Comparison of ENCODE assay signal across 1 cellular context in the genomic region with DNA sequence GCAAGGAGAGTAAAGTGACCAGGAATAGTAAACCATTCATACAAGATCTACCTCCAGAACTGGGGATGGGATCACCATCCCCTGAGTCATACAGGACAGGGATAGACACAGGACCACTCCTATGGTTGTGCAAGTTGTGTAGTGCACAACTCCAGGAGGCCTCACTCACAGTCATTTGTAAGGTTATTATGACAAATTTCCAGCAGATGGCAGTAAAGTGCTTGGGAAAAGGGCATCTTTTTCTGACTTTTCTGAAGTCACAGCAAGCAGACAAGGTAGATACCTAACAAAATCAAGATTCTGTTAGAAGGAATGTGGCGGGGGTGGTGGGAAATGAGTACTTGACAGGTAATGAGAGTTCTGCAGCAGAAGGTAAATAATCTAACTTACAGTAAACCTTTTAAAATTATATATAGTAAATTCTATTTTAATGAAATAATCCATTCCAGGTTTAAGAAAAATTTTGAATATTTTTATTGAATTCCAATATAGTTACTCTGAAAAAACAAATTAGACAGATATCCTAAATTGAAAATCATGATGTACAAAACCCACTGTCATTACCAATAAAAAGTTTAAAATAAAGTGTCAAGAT.
TF ChIP-seq lines count a peak whose summit lies in the region.

No MANE protein-coding gene starts in this region.

TF ChIP-seq in WTC11, 78 proteins besides CTCF, POLR2A, EP300 and RAD21 (continued from another document):
- TF ChIP-seq, protein P1, sequence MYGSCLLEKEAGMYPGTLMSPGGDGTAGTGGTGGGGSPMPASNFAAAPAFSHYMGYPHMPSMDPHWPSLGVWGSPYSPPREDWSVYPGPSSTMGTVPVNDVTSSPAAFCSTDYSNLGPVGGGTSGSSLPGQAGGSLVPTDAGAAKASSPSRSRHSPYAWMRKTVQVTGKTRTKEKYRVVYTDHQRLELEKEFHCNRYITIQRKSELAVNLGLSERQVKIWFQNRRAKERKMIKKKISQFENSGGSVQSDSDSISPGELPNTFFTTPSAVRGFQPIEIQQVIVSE (CRISPR knock-in tag; IDR thresholded peaks at IDR 0.05; ENCODE audit: borderline replicate concordance) = no peak
- TF ChIP-seq JAZF1 (CRISPR knock-in tag; IDR thresholded peaks at IDR 0.05) (no peak), NFATC4 (CRISPR knock-in tag; IDR thresholded peaks at IDR 0.05) (no peak), RORB (CRISPR knock-in tag; IDR thresholded peaks at IDR 0.05) (no peak), CREM (CRISPR knock-in tag; IDR thresholded peaks at IDR 0.05) (no peak), EMX1 (CRISPR knock-in tag; IDR thresholded peaks at IDR 0.05) (no peak), NFYB (CRISPR knock-in tag; conservative IDR thresholded peaks at IDR 0.05; ENCODE audit: low read depth) (no peak)
- TF ChIP-seq, protein P2, sequence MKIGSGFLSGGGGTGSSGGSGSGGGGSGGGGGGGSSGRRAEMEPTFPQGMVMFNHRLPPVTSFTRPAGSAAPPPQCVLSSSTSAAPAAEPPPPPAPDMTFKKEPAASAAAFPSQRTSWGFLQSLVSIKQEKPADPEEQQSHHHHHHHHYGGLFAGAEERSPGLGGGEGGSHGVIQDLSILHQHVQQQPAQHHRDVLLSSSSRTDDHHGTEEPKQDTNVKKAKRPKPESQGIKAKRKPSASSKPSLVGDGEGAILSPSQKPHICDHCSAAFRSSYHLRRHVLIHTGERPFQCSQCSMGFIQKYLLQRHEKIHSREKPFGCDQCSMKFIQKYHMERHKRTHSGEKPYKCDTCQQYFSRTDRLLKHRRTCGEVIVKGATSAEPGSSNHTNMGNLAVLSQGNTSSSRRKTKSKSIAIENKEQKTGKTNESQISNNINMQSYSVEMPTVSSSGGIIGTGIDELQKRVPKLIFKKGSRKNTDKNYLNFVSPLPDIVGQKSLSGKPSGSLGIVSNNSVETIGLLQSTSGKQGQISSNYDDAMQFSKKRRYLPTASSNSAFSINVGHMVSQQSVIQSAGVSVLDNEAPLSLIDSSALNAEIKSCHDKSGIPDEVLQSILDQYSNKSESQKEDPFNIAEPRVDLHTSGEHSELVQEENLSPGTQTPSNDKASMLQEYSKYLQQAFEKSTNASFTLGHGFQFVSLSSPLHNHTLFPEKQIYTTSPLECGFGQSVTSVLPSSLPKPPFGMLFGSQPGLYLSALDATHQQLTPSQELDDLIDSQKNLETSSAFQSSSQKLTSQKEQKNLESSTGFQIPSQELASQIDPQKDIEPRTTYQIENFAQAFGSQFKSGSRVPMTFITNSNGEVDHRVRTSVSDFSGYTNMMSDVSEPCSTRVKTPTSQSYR (CRISPR knock-in tag; IDR thresholded peaks at IDR 0.05) = no peak
- TF ChIP-seq, protein P3, sequence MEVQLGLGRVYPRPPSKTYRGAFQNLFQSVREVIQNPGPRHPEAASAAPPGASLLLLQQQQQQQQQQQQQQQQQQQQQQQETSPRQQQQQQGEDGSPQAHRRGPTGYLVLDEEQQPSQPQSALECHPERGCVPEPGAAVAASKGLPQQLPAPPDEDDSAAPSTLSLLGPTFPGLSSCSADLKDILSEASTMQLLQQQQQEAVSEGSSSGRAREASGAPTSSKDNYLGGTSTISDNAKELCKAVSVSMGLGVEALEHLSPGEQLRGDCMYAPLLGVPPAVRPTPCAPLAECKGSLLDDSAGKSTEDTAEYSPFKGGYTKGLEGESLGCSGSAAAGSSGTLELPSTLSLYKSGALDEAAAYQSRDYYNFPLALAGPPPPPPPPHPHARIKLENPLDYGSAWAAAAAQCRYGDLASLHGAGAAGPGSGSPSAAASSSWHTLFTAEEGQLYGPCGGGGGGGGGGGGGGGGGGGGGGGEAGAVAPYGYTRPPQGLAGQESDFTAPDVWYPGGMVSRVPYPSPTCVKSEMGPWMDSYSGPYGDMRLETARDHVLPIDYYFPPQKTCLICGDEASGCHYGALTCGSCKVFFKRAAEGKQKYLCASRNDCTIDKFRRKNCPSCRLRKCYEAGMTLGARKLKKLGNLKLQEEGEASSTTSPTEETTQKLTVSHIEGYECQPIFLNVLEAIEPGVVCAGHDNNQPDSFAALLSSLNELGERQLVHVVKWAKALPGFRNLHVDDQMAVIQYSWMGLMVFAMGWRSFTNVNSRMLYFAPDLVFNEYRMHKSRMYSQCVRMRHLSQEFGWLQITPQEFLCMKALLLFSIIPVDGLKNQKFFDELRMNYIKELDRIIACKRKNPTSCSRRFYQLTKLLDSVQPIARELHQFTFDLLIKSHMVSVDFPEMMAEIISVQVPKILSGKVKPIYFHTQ (CRISPR knock-in tag; IDR thresholded peaks at IDR 0.05) = no peak
